39 cellular contexts compared by ENCODE assay signal in genomic region chr10:13262433-13262832, GRCh38. TPM values are rescaled to one million over a fixed set of nuclear protein-coding genes. Genes with fewer than 3 reads are reported as not detected.
"Had no signal": no experiment of that assay in that cellular context is flagged by ENCODE, and none has a peak within 500 bp of the region (broad histone marks: within the 10 kb centered on the region; RNA-seq: fewer than 3 reads in every experiment).

No MANE protein-coding gene starts in this region.

- H3K4me3 ChIP-seq: MG63 had no signal

- DNase-seq: Karpas-422, Kasumi-1, MG63, MM.1S, MV-4-11, NCI-H1048, NCI-H1092, NCI-H1092 treated with DMSO at 0.1 percent for 48 hours, NCI-H1105, NCI-H1105 treated with DMSO at 0.1 percent for 48 hours, NCI-H1417, NCI-H1417 treated with DMSO at 0.1 percent for 48 hours, NCI-H1436, NCI-H1436 treated with DMSO at 0.1 percent for 48 hours, NCI-H146, NCI-H1694, NCI-H1694 treated with DMSO at 0.1 percent for 48 hours, NCI-H187, NCI-H187 treated with DMSO at 0.1 percent for 48 hours, NCI-H1930, NCI-H2029, NCI-H2029 treated with DMSO at 0.1 percent for 48 hours, NCI-H2081, NCI-H2081 treated with DMSO at 0.1 percent for 48 hours, NCI-H2107, NCI-H2171, NCI-H2171 treated with DMSO at 0.1 percent for 48 hours, NCI-H2227 treated with DMSO at 0.1 percent for 48 hours, NCI-H226, NCI-H345, NCI-H446, NCI-H446 treated with DMSO at 0.1 percent for 48 hours, NCI-H510A, NCI-H510A treated with DMSO at 0.1 percent for 48 hours, NCI-H524 had no signal

- H3K36me3 ChIP-seq: MG63 had no signal

- H3K9me3 ChIP-seq: MG63 had no signal

RNA-seq across cellular contexts. Expression of gene UCMA, which starts 28.3 kb away (rescaled TPM):
- total RNA-seq: LHCN-M2, M059J, MCF 10A, NCI-H460 had no signal
